In the genomic region with DNA sequence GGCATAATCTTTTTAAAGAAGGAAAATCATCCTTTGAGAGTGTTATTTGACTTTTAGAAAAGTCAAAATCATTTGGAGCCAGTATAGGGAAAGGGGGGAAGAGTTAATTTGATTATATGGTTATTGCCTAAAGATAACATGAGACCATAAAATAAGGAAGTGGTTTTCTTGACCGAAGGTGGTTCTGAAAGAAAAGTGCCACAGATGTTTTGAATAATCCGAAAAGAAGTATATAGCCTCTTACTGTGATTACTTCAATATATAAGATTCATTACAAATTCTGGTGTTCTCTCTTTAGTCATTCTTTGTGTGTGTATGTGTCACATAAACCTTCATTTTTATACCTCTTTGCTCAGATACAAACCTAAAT, we compare ENCODE assay signal across 9 cellular contexts. TPM values are rescaled to one million over a fixed set of nuclear protein-coding genes. Genes with fewer than 3 reads are reported as not detected.
DNase-seq lines count a peak whose midpoint lies in the region; ATAC-seq, FAIRE-seq and TF ChIP-seq lines count a peak whose summit lies in the region.
"Had no signal": no experiment of that assay in that cellular context is flagged by ENCODE, and none has a peak within 500 bp of the region (broad histone marks: within the 10 kb centered on the region; RNA-seq: fewer than 3 reads in every experiment).

No MANE protein-coding gene starts in this region.

- peaks cover 0 to 40% (median 16%) of the 10 kb centered on the region in 4 donors for H3K4me1 ChIP-seq in tibial nerve

- peak overlapping the region; percentile 87 for H3K4me3 Mint-ChIP-seq in activated naive CD4-positive, alpha-beta T cell treated with anti-CD3 and anti-CD28 coated beads, Interleukin-2, amount 10 ng/mL, durations not matched to agents 7 days and 5 days
- H3K4me3 Mint-ChIP-seq in activated CD8-positive, alpha-beta T cell treated with anti-CD3 and anti-CD28 coated beads, Interleukin-2, amount 10 ng/mL, durations not matched to agents 7 days and 5 days: peak overlapping the region; percentile 97

- H3K27me3 Mint-ChIP-seq in activated naive CD4-positive, alpha-beta T cell treated with anti-CD3 and anti-CD28 coated beads, Interleukin-2, amount 10 ng/mL, durations not matched to agents 7 days and 5 days: no peaks in the 10 kb centered on the region
- H3K27me3 Mint-ChIP-seq in activated CD8-positive, alpha-beta T cell treated with anti-CD3 and anti-CD28 coated beads, Interleukin-2, amount 10 ng/mL, durations not matched to agents 7 days and 5 days (ENCODE audit: low read depth): no peaks in the 10 kb centered on the region

- H3K4me3 ChIP-seq in kidney epithelial cell (ENCODE audit: low read depth, low read length) (peak overlapping the region; percentile 97), tibial nerve (peak overlapping the region in 3 of 4 donors; percentile 66 to 91 (median 83))

- H3K9me3 Mint-ChIP-seq in activated naive CD4-positive, alpha-beta T cell treated with anti-CD3 and anti-CD28 coated beads, Interleukin-2, amount 10 ng/mL, durations not matched to agents 7 days and 5 days: no peaks in the 10 kb centered on the region
- no peaks in the 10 kb centered on the region for H3K9me3 Mint-ChIP-seq in activated CD8-positive, alpha-beta T cell treated with anti-CD3 and anti-CD28 coated beads, Interleukin-2, amount 10 ng/mL, durations not matched to agents 7 days and 5 days (ENCODE audit: insufficient read depth)

- TF ChIP-seq POLR2A in tibial nerve (IDR thresholded peaks at IDR 0.05): no peak

- no peak for DNase-seq in activated naive CD4-positive, alpha-beta T cell treated with anti-CD3 and anti-CD28 coated beads, Interleukin-2, amount 10 ng/mL, durations not matched to agents 7 days and 5 days
- DNase-seq in activated naive CD4-positive, alpha-beta T cell (lab: John Stamatoyannopoulos, UW): no peak
- DNase-seq in activated CD8-positive, alpha-beta T cell treated with anti-CD3 and anti-CD28 coated beads, Interleukin-2, amount 10 ng/mL, durations not matched to agents 7 days and 5 days: no peak
- DNase-seq in kidney epithelial cell (ENCODE audit: low read depth) (no peak), tibial nerve (ENCODE audit: low spot score in 2 of 2) (no peak), RCC 7860 (ENCODE audit: low spot score) (no peak), COR-L47 (lab: John Stamatoyannopoulos, UW) (no peak), hypothalamus (lab: John Stamatoyannopoulos, UW) (no peak)

- no peaks in the 10 kb centered on the region for H3K27me3 ChIP-seq in kidney epithelial cell (ENCODE audit: control insufficient read depth, insufficient read depth, low read length)
- no peaks in the 10 kb centered on the region for H3K27me3 ChIP-seq in tibial nerve

- peak overlapping the region; percentile 98 for H3K27ac Mint-ChIP-seq in activated naive CD4-positive, alpha-beta T cell treated with anti-CD3 and anti-CD28 coated beads, Interleukin-2, amount 10 ng/mL, durations not matched to agents 7 days and 5 days
- peak overlapping the region; percentile 99 for H3K27ac Mint-ChIP-seq in activated CD8-positive, alpha-beta T cell treated with anti-CD3 and anti-CD28 coated beads, Interleukin-2, amount 10 ng/mL, durations not matched to agents 7 days and 5 days

- 64 to 77% methylated on average over 2 of the region's 2 CpGs for WGBS in tibial nerve, 2 donors

- CTCF ChIA-PET in activated naive CD4-positive, alpha-beta T cell treated with anti-CD3 and anti-CD28 coated beads, Interleukin-2, amount 10 ng/mL, durations not matched to agents 7 days and 5 days (lab: Charles Lee): interaction anchor here (0.9 to 1.5 kb wide), 3 partner anchors 43 to 628 kb away, joined by 3 to 5 read pairs (median 4); no protein-coding TSS in a partner anchor
- CTCF ChIA-PET in activated CD8-positive, alpha-beta T cell treated with anti-CD3 and anti-CD28 coated beads, Interleukin-2, amount 10 ng/mL, durations not matched to agents 7 days and 5 days (lab: Charles Lee): interaction anchor here (0.9 to 7.5 kb wide), 3 partner anchors 15 to 312 kb away, joined by 3 to 78 read pairs (median 4); partner anchors contain the start of gene AHSG

- peaks cover 33% of the 10 kb centered on the region for H3K36me3 Mint-ChIP-seq in activated naive CD4-positive, alpha-beta T cell treated with anti-CD3 and anti-CD28 coated beads, Interleukin-2, amount 10 ng/mL, durations not matched to agents 7 days and 5 days
- H3K36me3 Mint-ChIP-seq in activated CD8-positive, alpha-beta T cell treated with anti-CD3 and anti-CD28 coated beads, Interleukin-2, amount 10 ng/mL, durations not matched to agents 7 days and 5 days (ENCODE audit: low read depth): peaks cover 40% of the 10 kb centered on the region

- no peak for TF ChIP-seq EP300 in tibial nerve (IDR thresholded peaks at IDR 0.05)

- FAIRE-seq in RCC 7860 (lab: Jason Lieb, UNC): no peak

- peak overlapping the region in 1 of 4 donors; percentile 97 for H3K27ac ChIP-seq in tibial nerve

- TF ChIP-seq CTCF in kidney epithelial cell (IDR thresholded peaks at IDR 0.05; ENCODE audit: insufficient read depth, low read length, poor library complexity, severe bottlenecking) (no peak), tibial nerve (IDR thresholded peaks at IDR 0.05) (no peak)

- H3K36me3 ChIP-seq in kidney epithelial cell (ENCODE audit: control insufficient read depth, insufficient read depth, low read length) (no peaks in the 10 kb centered on the region), tibial nerve (peaks cover 0 to 43% (median 8%) of the 10 kb centered on the region in 3 donors)

- no peak for ATAC-seq in activated CD8-positive, alpha-beta T cell treated with anti-CD3 and anti-CD28 coated beads, Interleukin-2, amount 10 ng/mL, durations not matched to agents 7 days and 5 days

- no peaks in the 10 kb centered on the region for H3K9me3 ChIP-seq in tibial nerve

- POLR2A ChIA-PET in activated CD8-positive, alpha-beta T cell treated with anti-CD3 and anti-CD28 coated beads, Interleukin-2, amount 10 ng/mL, durations not matched to agents 7 days and 5 days (lab: Charles Lee): interaction anchor here (0.6 to 6.5 kb wide), 5 partner anchors 15 to 212 kb away, joined by 3 to 68 read pairs (median 6); partner anchors contain the start of gene EIF4A2

- peaks cover 57% of the 10 kb centered on the region for H3K4me1 Mint-ChIP-seq in activated naive CD4-positive, alpha-beta T cell treated with anti-CD3 and anti-CD28 coated beads, Interleukin-2, amount 10 ng/mL, durations not matched to agents 7 days and 5 days
- H3K4me1 Mint-ChIP-seq in activated CD8-positive, alpha-beta T cell treated with anti-CD3 and anti-CD28 coated beads, Interleukin-2, amount 10 ng/mL, durations not matched to agents 7 days and 5 days (ENCODE audit: low read depth): peaks cover 52% of the 10 kb centered on the region

RNA-seq across cellular contexts. Expression of gene DNAJB11, which starts 1.1 kb away (rescaled TPM):
- 10 to 100 TPM; 55.9 to 56.5 TPM for total RNA-seq in activated CD8-positive, alpha-beta T cell treated with anti-CD3 and anti-CD28 coated beads, Interleukin-2, amount 10 ng/mL, durations not matched to agents 7 days and 5 days
- total RNA-seq in kidney epithelial cell: 83.2 and 93.5 TPM in 2 replicates
- 10 to 100 TPM; 24.3 to 47.5 (median 44.7) TPM for total RNA-seq in tibial nerve

RNA-seq across cellular contexts. Expression of gene TBCCD1, which starts 4.5 kb away (rescaled TPM):
- total RNA-seq in activated CD8-positive, alpha-beta T cell treated with anti-CD3 and anti-CD28 coated beads, Interleukin-2, amount 10 ng/mL, durations not matched to agents 7 days and 5 days: 10 to 100 TPM; 19.4 to 20.1 TPM
- total RNA-seq in kidney epithelial cell: 10.3 and 16.1 TPM in 2 replicates
- total RNA-seq in tibial nerve: 10 to 100 TPM; 10.5 to 17.0 (median 11.4) TPM

RNA-seq across cellular contexts. Expression of gene CRYGS, which starts 27.4 kb away (rescaled TPM):
- 1 to 10 TPM; 4.6 to 5.6 TPM for total RNA-seq in activated CD8-positive, alpha-beta T cell treated with anti-CD3 and anti-CD28 coated beads, Interleukin-2, amount 10 ng/mL, durations not matched to agents 7 days and 5 days
- total RNA-seq in kidney epithelial cell: 1.8 and 2.7 TPM in 2 replicates
- total RNA-seq in tibial nerve: 10 to 100 TPM in 1 of 4 donors, 1 to 10 TPM in 3; 3.0 to 12.2 (median 3.2) TPM

RNA-seq across cellular contexts. Expression of gene AHSG, which starts 41.2 kb away (rescaled TPM):
- total RNA-seq in activated CD8-positive, alpha-beta T cell treated with anti-CD3 and anti-CD28 coated beads, Interleukin-2, amount 10 ng/mL, durations not matched to agents 7 days and 5 days: not detected
- not detected in 2 replicates for total RNA-seq in kidney epithelial cell
- not detected for total RNA-seq in tibial nerve
- total RNA-seq: G401 had no signal
